Comparison of ENCODE assay signal across 17 cellular contexts in genomic region chr11:65842144-65842543, GRCh38. TPM values are rescaled to one million over a fixed set of nuclear protein-coding genes. Genes with fewer than 3 reads are reported as not detected.
DNase-seq lines count a peak whose midpoint lies in the region; ATAC-seq, FAIRE-seq and TF ChIP-seq lines count a peak whose summit lies in the region.
"Had no signal": no experiment of that assay in that cellular context is flagged by ENCODE, and none has a peak within 500 bp of the region (broad histone marks: within the 10 kb centered on the region; RNA-seq: fewer than 3 reads in every experiment).

No MANE protein-coding gene starts in this region.

- no peak overlapping the region for H2BK5ac ChIP-seq in trophoblast cell (ENCODE audit: low read depth, low read length, poor library complexity)

- no peak overlapping the region for H3K9ac ChIP-seq in HCT116 (ENCODE audit: low read length)
- H3K9ac ChIP-seq in endothelial cell of umbilical vein (replicated peaks; ENCODE audit: extremely low read depth, insufficient read depth, low read length): no peak overlapping the region
- no peak overlapping the region for H3K9ac ChIP-seq in trophoblast cell (ENCODE audit: low read length)

- H4K91ac ChIP-seq in trophoblast cell (ENCODE audit: low read depth, low read length): no peak overlapping the region

- POLR2A ChIA-PET in HCT116 (lab: Charles Lee) (no interaction called here), endothelial cell of umbilical vein (lab: Charles Lee) (no interaction called here), MCF 10A (lab: Yijun Ruan, JAX) (interaction anchor here (0.6 to 1.9 kb wide), 4 partner anchors 8 to 356 kb away, joined by 3 to 8 read pairs (median 3); partner anchors contain the start of gene CFL1)

- RAD21 ChIA-PET in HCT116 (lab: Charles Lee; ENCODE audit: low non-redundant PET in 1 of 2, low total read pairs in 2 of 2, uncharacterized antibody in 2 of 2, unreplicated experiment in 2 of 2): no interaction called here

- BruUV-seq in HCT116 (replicated peaks; lab: Mats Ljungman, UMichigan): no TSS peak
- no TSS peak for BruUV-seq in endothelial cell of umbilical vein (replicated peaks; lab: Mats Ljungman, UMichigan)
- BruUV-seq in MCF 10A (replicated peaks; lab: Mats Ljungman, UMichigan): no TSS peak

- TF ChIP-seq CTCF in HCT116 (IDR thresholded peaks at IDR 0.05 in 2 of 3, conservative IDR thresholded peaks at IDR 0.05 in 1 of 3; ENCODE audit: borderline replicate concordance in 1 of 3, insufficient read depth in 1 of 3, low read depth in 2 of 3, low read length in 2 of 3) (no peak), endothelial cell of umbilical vein (IDR thresholded peaks at IDR 0.05; ENCODE audit: extremely low read depth in 1 of 2, insufficient read depth in 1 of 2, low read depth in 1 of 2, low read length in 2 of 2) (no peak), MCF 10A (IDR thresholded peaks at IDR 0.05; ENCODE audit: unreplicated experiment) (no peak)

- H3K4me3 ChIP-seq in HCT116 (replicated peaks in 1 of 2; ENCODE audit: low read depth in 1 of 2, low read length in 2 of 2) (no peak overlapping the region), endothelial cell of umbilical vein (replicated peaks in 1 of 3; ENCODE audit: insufficient read depth in 1 of 3, low read depth in 1 of 3, low read length in 3 of 3) (no peak overlapping the region), trophoblast cell (ENCODE audit: low read depth, low read length) (no peak overlapping the region)

- H4K8ac ChIP-seq in trophoblast cell (ENCODE audit: low read depth, low read length): no peak overlapping the region

- H3K9me3 Mint-ChIP-seq in MCF 10A (ENCODE audit: unreplicated experiment): no peaks in the 10 kb centered on the region
- H3K9me3 Mint-ChIP-seq: CD4-positive, alpha-beta T cell had no signal

- no peak overlapping the region for H3K4me2 ChIP-seq in HCT116 (ENCODE audit: low read length)
- no peak overlapping the region for H3K4me2 ChIP-seq in endothelial cell of umbilical vein (ENCODE audit: insufficient read depth, low read length)
- no peak overlapping the region for H3K4me2 ChIP-seq in trophoblast cell (ENCODE audit: low read length)

- H3K4me1 ChIP-seq in HCT116 (ENCODE audit: control insufficient read depth in 1 of 2, insufficient read depth in 2 of 2, low read length in 2 of 2): no peaks in the 10 kb centered on the region
- no peaks in the 10 kb centered on the region for H3K4me1 ChIP-seq in endothelial cell of umbilical vein (ENCODE audit: control insufficient read depth, extremely low read depth, insufficient read depth, low read length)
- H3K4me1 ChIP-seq in trophoblast cell (ENCODE audit: control insufficient read depth in 1 of 2, insufficient read depth in 2 of 2, low read length in 2 of 2): no peaks in the 10 kb centered on the region

- no peaks in the 10 kb centered on the region for H3K79me1 ChIP-seq in trophoblast cell (ENCODE audit: low read length)

- H2BK120ac ChIP-seq in trophoblast cell (ENCODE audit: insufficient read depth, low read length, poor library complexity): no peak overlapping the region

- TF ChIP-seq POLR2A in HCT116 (IDR thresholded peaks at IDR 0.05; ENCODE audit: borderline replicate concordance, extremely low read depth, insufficient read depth, insufficient read length): no peak
- TF ChIP-seq POLR2A in endothelial cell of umbilical vein (IDR thresholded peaks at IDR 0.05; ENCODE audit: low read depth, low read length): no peak

- H3K27ac ChIP-seq in HCT116 (ENCODE audit: low read depth, low read length): no peak overlapping the region
- no peak overlapping the region for H3K27ac ChIP-seq in endothelial cell of umbilical vein (ENCODE audit: insufficient read depth, low read depth, low read length)
- no peak overlapping the region for H3K27ac ChIP-seq in trophoblast cell (ENCODE audit: low read depth, low read length)
- H3K27ac ChIP-seq: HL-60 had no signal

- dilution Hi-C loops in endothelial cell of umbilical vein (cut with MboI; ENCODE audit: extremely low pct_ligation_motif_present, low sequenced_read_pairs): no loop called here

- H3K4me3 Mint-ChIP-seq in MCF 10A (ENCODE audit: unreplicated experiment): no peak overlapping the region
- H3K4me3 Mint-ChIP-seq: B cell; CD4-positive, alpha-beta T cell had no signal

- H4K20me1 ChIP-seq in HCT116 (ENCODE audit: insufficient read depth): no peaks in the 10 kb centered on the region
- H4K20me1 ChIP-seq in endothelial cell of umbilical vein (replicated peaks; ENCODE audit: control insufficient read depth, extremely low read depth, insufficient read depth, low read length): no peaks in the 10 kb centered on the region

- H3K9me1 ChIP-seq in endothelial cell of umbilical vein (replicated peaks; ENCODE audit: control insufficient read depth, extremely low read depth, insufficient read depth, low read length): no peaks in the 10 kb centered on the region

- ATAC-seq in HCT116: no peak

- WGBS in trophoblast cell (ENCODE audit: extremely low coverage, insufficient coverage, insufficient read length): no CpG with 5 or more reads among the region's 4 CpGs

- no peaks in the 10 kb centered on the region for H3K4me1 Mint-ChIP-seq in MCF 10A (ENCODE audit: insufficient read depth, unreplicated experiment)
- H3K4me1 Mint-ChIP-seq: B cell had no signal

- H2AFZ ChIP-seq in HCT116 (ENCODE audit: low read depth, low read length, poor library complexity, severe bottlenecking): peak overlapping the region; percentile 14
- no peak overlapping the region for H2AFZ ChIP-seq in endothelial cell of umbilical vein (ENCODE audit: low read depth, low read length)
- H2AFZ ChIP-seq in trophoblast cell (ENCODE audit: insufficient read depth, low read length, poor library complexity): no peak overlapping the region

- H3K14ac ChIP-seq in trophoblast cell (ENCODE audit: low read length): no peak overlapping the region

- no peak overlapping the region for H4K12ac ChIP-seq in trophoblast cell (ENCODE audit: low read depth, low read length)

- no peaks in the 10 kb centered on the region for H3K27me3 ChIP-seq in HCT116 (ENCODE audit: insufficient read depth, low read length)
- no peaks in the 10 kb centered on the region for H3K27me3 ChIP-seq in endothelial cell of umbilical vein (ENCODE audit: control insufficient read depth in 2 of 2, insufficient read depth in 2 of 2, low read length in 2 of 2)
- H3K27me3 ChIP-seq in trophoblast cell (ENCODE audit: insufficient read depth, low read length): no peaks in the 10 kb centered on the region

- TF ChIP-seq RAD21 in HCT116 (IDR thresholded peaks at IDR 0.05; ENCODE audit: low read depth): no peak

- H3K18ac ChIP-seq in trophoblast cell (ENCODE audit: low read length): no peak overlapping the region

- intact Hi-C loops in HCT116 (cut with micrococcal nuclease): no loop called here
- intact Hi-C loops in endothelial cell of umbilical vein (cut with micrococcal nuclease): no loop called here
- intact Hi-C loops in MCF 10A (cut with micrococcal nuclease): no loop called here

- H3K9me3 ChIP-seq in HCT116 (ENCODE audit: control insufficient read depth in 1 of 2, insufficient read depth in 1 of 2, low read depth in 1 of 2, low read length in 2 of 2) (no peaks in the 10 kb centered on the region), endothelial cell of umbilical vein (replicated peaks; ENCODE audit: control insufficient read depth, insufficient read depth, low read length) (no peaks in the 10 kb centered on the region), trophoblast cell (ENCODE audit: insufficient read depth, low read depth, low read length) (no peaks in the 10 kb centered on the region)

- H3K27me3 Mint-ChIP-seq in MCF 10A (ENCODE audit: insufficient read depth, unreplicated experiment): no peaks in the 10 kb centered on the region
- H3K27me3 Mint-ChIP-seq: B cell; CD4-positive, alpha-beta T cell had no signal

- no peaks in the 10 kb centered on the region for H3K9me2 ChIP-seq in HCT116 (ENCODE audit: insufficient read depth)

- H3K36me3 ChIP-seq in HCT116 (ENCODE audit: control insufficient read depth in 1 of 2, insufficient read depth in 2 of 2, low read length in 2 of 2) (no peaks in the 10 kb centered on the region), endothelial cell of umbilical vein (ENCODE audit: control insufficient read depth in 2 of 2, extremely low read depth in 1 of 2, insufficient read depth in 2 of 2, low read length in 2 of 2) (no peaks in the 10 kb centered on the region), trophoblast cell (ENCODE audit: control insufficient read depth in 1 of 2, insufficient read depth in 2 of 2, low read length in 2 of 2) (no peaks in the 10 kb centered on the region)

- DNase-seq in HCT116 (ENCODE audit: low read depth, low spot score): no peak
- no peak for DNase-seq in endothelial cell of umbilical vein (ENCODE audit: low read depth, low spot score)
- DNase-seq in trophoblast cell: peak; percentile 62 to 71
- DNase-seq in NCI-H187 treated with DMSO at 0.1 percent for 48 hours (lab: John Stamatoyannopoulos, UW): no peak
- DNase-seq in stimulated activated CD4-positive, alpha-beta T cell treated with anti-CD3 and anti-CD28 coated beads, Interleukin-2, amount 100 ng/mL, for 24 hours: no peak
- no peak for DNase-seq in SIG-M5 treated with dmso at 0.1 percent for 504 hours (lab: John Stamatoyannopoulos, UW; ENCODE audit: unreplicated experiment)
- no peak for DNase-seq in MCF 10A (ENCODE audit: unreplicated experiment)
- DNase-seq: C1 segment of cervical spinal cord; Calu3; CD4-positive, alpha-beta T cell; DMS 273 treated with DMSO at 0.1 percent for 48 hours; EL; HCEC 1CT; IMR-90 had no signal

- CTCF ChIA-PET in HCT116 (lab: Charles Lee) (interaction anchor here (0.9 kb wide), 1 partner anchor 9 kb away, joined by 3 read pairs; no protein-coding TSS in a partner anchor), endothelial cell of umbilical vein (lab: Charles Lee) (interaction anchor here (2.5 kb wide), 1 partner anchor 10 kb away, joined by 9 read pairs; no protein-coding TSS in a partner anchor), MCF 10A (lab: Yijun Ruan, JAX) (interaction anchor here (0.9 to 2.3 kb wide), 3 partner anchors 10 to 146 kb away, joined by 3 to 7 read pairs (median 4); no protein-coding TSS in a partner anchor)

- no peak overlapping the region for H3K27ac Mint-ChIP-seq in MCF 10A (ENCODE audit: low read depth, unreplicated experiment)
- H3K27ac Mint-ChIP-seq: B cell; CD4-positive, alpha-beta T cell had no signal

- no peak overlapping the region for H3K4ac ChIP-seq in trophoblast cell (ENCODE audit: low read depth, low read length)

- no peak overlapping the region for H3K23ac ChIP-seq in trophoblast cell (ENCODE audit: low read length)

- H3K36me3 Mint-ChIP-seq in MCF 10A (ENCODE audit: insufficient read depth, unreplicated experiment): no peaks in the 10 kb centered on the region

- H2AK5ac ChIP-seq in trophoblast cell (ENCODE audit: low read length): no peak overlapping the region

- H2BK12ac ChIP-seq in trophoblast cell (ENCODE audit: low read length): no peak overlapping the region

- peak; percentile 42 for FAIRE-seq in endothelial cell of umbilical vein (lab: Jason Lieb, UNC)

- H3K79me2 ChIP-seq in HCT116 (ENCODE audit: insufficient read depth, low read length) (no peaks in the 10 kb centered on the region), endothelial cell of umbilical vein (ENCODE audit: control insufficient read depth, insufficient read depth, low read length) (no peaks in the 10 kb centered on the region), trophoblast cell (ENCODE audit: control insufficient read depth, insufficient read depth, low read length, poor library complexity) (no peaks in the 10 kb centered on the region)

RNA-seq across cellular contexts. Expression of gene SNX32, which starts 8.4 kb away (rescaled TPM):
- total RNA-seq in HCT116 (2021; ENCODE audit: unreplicated experiment) (not detected), endothelial cell of umbilical vein (1.0 TPM in 1 of 2 replicates, not detected in the other), MCF 10A (2022) (not detected in 2 replicates)
- 0.20 and 0.39 TPM in 2 replicates for polyA plus RNA-seq in HCT116 (2012)
- polyA plus RNA-seq in endothelial cell of umbilical vein: 0.19 and 0.29 TPM in 2 replicates
- 0.05 and 0.13 TPM in 2 replicates for polyA plus RNA-seq in endothelial cell of umbilical vein (2011; cell fraction: cytosol; rRNA removed)
- polyA plus RNA-seq in endothelial cell of umbilical vein (2011; cell fraction: nucleus; rRNA removed): 1.3 and 1.9 TPM in 2 replicates
- 1.6 and 2.5 TPM in 2 replicates for polyA plus RNA-seq in endothelial cell of umbilical vein (2012)
- polyA minus RNA-seq in endothelial cell of umbilical vein: 0.17 and 0.66 TPM in 2 replicates
- polyA minus RNA-seq in endothelial cell of umbilical vein (2011; cell fraction: cytosol; rRNA and poly(A)+ RNA removed): not detected
- 0.14 and 0.67 TPM in 2 replicates for polyA minus RNA-seq in endothelial cell of umbilical vein (2011; cell fraction: nucleus; rRNA and poly(A)+ RNA removed)
- polyA plus RNA-seq in trophoblast cell (2013): 0.22 and 0.27 TPM in 2 replicates
- total RNA-seq: Calu3, H4 had no signal

RNA-seq across cellular contexts. Expression of gene CFL1, which starts 15.8 kb away (rescaled TPM):
- 1,270 TPM for total RNA-seq in HCT116 (2021; ENCODE audit: unreplicated experiment)
- polyA plus RNA-seq in HCT116 (2012): 1,219 and 1,350 TPM in 2 replicates
- 1,783 and 1,844 TPM in 2 replicates for total RNA-seq in endothelial cell of umbilical vein
- polyA plus RNA-seq in endothelial cell of umbilical vein: 2,403 and 2,689 TPM in 2 replicates
- polyA plus RNA-seq in endothelial cell of umbilical vein (2011; cell fraction: cytosol; rRNA removed): 2,884 and 3,285 TPM in 2 replicates
- polyA plus RNA-seq in endothelial cell of umbilical vein (2011; cell fraction: nucleus; rRNA removed): 927 and 1,270 TPM in 2 replicates
- polyA plus RNA-seq in endothelial cell of umbilical vein (2012): 1,817 and 1,850 TPM in 2 replicates
- polyA minus RNA-seq in endothelial cell of umbilical vein: 1,737 and 1,829 TPM in 2 replicates
- polyA minus RNA-seq in endothelial cell of umbilical vein (2011; cell fraction: cytosol; rRNA and poly(A)+ RNA removed): 662 TPM
- polyA minus RNA-seq in endothelial cell of umbilical vein (2011; cell fraction: nucleus; rRNA and poly(A)+ RNA removed): 250 and 287 TPM in 2 replicates
- 1,240 and 1,283 TPM in 2 replicates for polyA plus RNA-seq in trophoblast cell (2013)
- 589 and 611 TPM in 2 replicates for total RNA-seq in MCF 10A (2022)

RNA-seq across cellular contexts. Expression of gene MUS81, which starts 18.1 kb away (rescaled TPM):
- total RNA-seq in HCT116 (2021; ENCODE audit: unreplicated experiment) (47.2 TPM), endothelial cell of umbilical vein (68.4 and 76.9 TPM in 2 replicates), MCF 10A (2022) (59.0 and 77.6 TPM in 2 replicates)
- polyA plus RNA-seq in HCT116 (2012): 42.4 and 57.5 TPM in 2 replicates
- 57.9 and 64.5 TPM in 2 replicates for polyA plus RNA-seq in endothelial cell of umbilical vein
- 26.7 and 34.0 TPM in 2 replicates for polyA plus RNA-seq in endothelial cell of umbilical vein (2011; cell fraction: cytosol; rRNA removed)
- polyA plus RNA-seq in endothelial cell of umbilical vein (2011; cell fraction: nucleus; rRNA removed): 262 and 327 TPM in 2 replicates
- polyA plus RNA-seq in endothelial cell of umbilical vein (2012): 54.5 and 57.8 TPM in 2 replicates
- 37.4 and 54.2 TPM in 2 replicates for polyA minus RNA-seq in endothelial cell of umbilical vein
- polyA minus RNA-seq in endothelial cell of umbilical vein (2011; cell fraction: cytosol; rRNA and poly(A)+ RNA removed): 31.4 TPM
- polyA minus RNA-seq in endothelial cell of umbilical vein (2011; cell fraction: nucleus; rRNA and poly(A)+ RNA removed): 46.3 and 80.5 TPM in 2 replicates
- 47.4 and 48.0 TPM in 2 replicates for polyA plus RNA-seq in trophoblast cell (2013)

RNA-seq across cellular contexts. Expression of gene EFEMP2, which starts 30.5 kb away (rescaled TPM):
- total RNA-seq in HCT116 (2021; ENCODE audit: unreplicated experiment) (8.4 TPM), endothelial cell of umbilical vein (76.5 and 81.7 TPM in 2 replicates), MCF 10A (2022) (2.4 and 3.3 TPM in 2 replicates)
- polyA plus RNA-seq in HCT116 (2012): 6.1 and 6.9 TPM in 2 replicates
- 207 and 259 TPM in 2 replicates for polyA plus RNA-seq in endothelial cell of umbilical vein
- 88.3 and 121 TPM in 2 replicates for polyA plus RNA-seq in endothelial cell of umbilical vein (2011; cell fraction: cytosol; rRNA removed)
- 185 and 210 TPM in 2 replicates for polyA plus RNA-seq in endothelial cell of umbilical vein (2011; cell fraction: nucleus; rRNA removed)
- 43.3 and 91.5 TPM in 2 replicates for polyA plus RNA-seq in endothelial cell of umbilical vein (2012)
- 56.8 and 65.1 TPM in 2 replicates for polyA minus RNA-seq in endothelial cell of umbilical vein
- not detected for polyA minus RNA-seq in endothelial cell of umbilical vein (2011; cell fraction: cytosol; rRNA and poly(A)+ RNA removed)
- 29.8 and 52.5 TPM in 2 replicates for polyA minus RNA-seq in endothelial cell of umbilical vein (2011; cell fraction: nucleus; rRNA and poly(A)+ RNA removed)
- 122 and 127 TPM in 2 replicates for polyA plus RNA-seq in trophoblast cell (2013)

RNA-seq across cellular contexts. Expression of gene CTSW, which starts 37.5 kb away (rescaled TPM):
- total RNA-seq in HCT116 (2021; ENCODE audit: unreplicated experiment) (not detected), endothelial cell of umbilical vein (not detected in 2 replicates), MCF 10A (2022) (not detected in 2 replicates)
- 0.25 and 0.44 TPM in 2 replicates for polyA plus RNA-seq in HCT116 (2012)
- not detected in 2 replicates for polyA plus RNA-seq in endothelial cell of umbilical vein
- polyA plus RNA-seq in endothelial cell of umbilical vein (2011; cell fraction: cytosol; rRNA removed): 0.04 and 0.05 TPM in 2 replicates
- 0.16 TPM in 1 of 2 replicates, not detected in the other for polyA plus RNA-seq in endothelial cell of umbilical vein (2011; cell fraction: nucleus; rRNA removed)
- 0.16 and 0.50 TPM in 2 replicates for polyA plus RNA-seq in endothelial cell of umbilical vein (2012)
- polyA minus RNA-seq in endothelial cell of umbilical vein: not detected in 2 replicates
- polyA minus RNA-seq in endothelial cell of umbilical vein (2011; cell fraction: cytosol; rRNA and poly(A)+ RNA removed): not detected
- polyA minus RNA-seq in endothelial cell of umbilical vein (2011; cell fraction: nucleus; rRNA and poly(A)+ RNA removed): not detected in 2 replicates
- 0.05 TPM in 1 of 2 replicates, not detected in the other for polyA plus RNA-seq in trophoblast cell (2013)
- total RNA-seq: Calu3, H4 had no signal

Comparison
In these comparisons a context has a peak if more than half of its experiments do, and no peak if none do; other contexts are left out.
1. DNase-seq: peak in trophoblast cell (2 of 2); none in HCT116 (single experiment), endothelial cell of umbilical vein (single experiment), NCI-H187 treated with DMSO at 0.1 percent for 48 hours (single experiment), stimulated activated CD4-positive, alpha-beta T cell treated with anti-CD3 and anti-CD28 coated beads, Interleukin-2, amount 100 ng/mL, for 24 hours (0 of 2), SIG-M5 treated with dmso at 0.1 percent for 504 hours (single experiment) and MCF 10A (single experiment).